22 cellular contexts compared by ENCODE assay signal in genomic region chr1:37006132-37006868, GRCh38. TPM values are rescaled to one million over a fixed set of nuclear protein-coding genes. Genes with fewer than 3 reads are reported as not detected.
DNase-seq lines count a peak whose midpoint lies in the region; ATAC-seq and TF ChIP-seq lines count a peak whose summit lies in the region.
"Had no signal": no experiment of that assay in that cellular context is flagged by ENCODE, and none has a peak within 500 bp of the region (broad histone marks: within the 10 kb centered on the region; RNA-seq: fewer than 3 reads in every experiment).

No MANE protein-coding gene starts in this region.

- H3K4me2 ChIP-seq in BLaER1: peak overlapping the region; percentile 61

- H4K20me1 ChIP-seq in BLaER1: no peaks in the 10 kb centered on the region

- H3K4me3 Mint-ChIP-seq in naive thymus-derived CD4-positive, alpha-beta T cell: no peak overlapping the region
- H3K4me3 Mint-ChIP-seq in activated CD4-positive, alpha-beta memory T cell treated with anti-CD3 and anti-CD28 coated beads for 36 hours: no peak overlapping the region
- H3K4me3 Mint-ChIP-seq: CD4-positive, alpha-beta memory T cell had no signal

- DNase-seq in NCI-H526 (lab: John Stamatoyannopoulos, UW) (peak; percentile 97 to 99), heart right ventricle (peak; percentile 28 to 47), left lobe of liver (ENCODE audit: low spot score) (no peak)
- no peak for DNase-seq in central memory CD4-positive, alpha-beta T cell
- DNase-seq in naive thymus-derived CD4-positive, alpha-beta T cell: no peak
- no peak for DNase-seq in activated CD4-positive, alpha-beta memory T cell treated with anti-CD3 and anti-CD28 coated beads for 36 hours
- DNase-seq: C1 segment of cervical spinal cord; CD4-positive, alpha-beta memory T cell; COR-L47; H7; NCI-H1048; NCI-H1417; NCI-H1694; NCI-H2029 treated with DMSO at 0.1 percent for 48 hours; NCI-H69; SJCRH30 had no signal

- TF ChIP-seq CTCF in heart right ventricle (IDR thresholded peaks at IDR 0.05): no peak

- ATAC-seq in heart right ventricle: peak in 7 of 8 donors; percentile 82 to 97 (median 84)
- ATAC-seq in left lobe of liver: peak; percentile 21
- ATAC-seq in GM21360 (IDR thresholded peaks at IDR 0.05; ENCODE audit: unreplicated experiment): no peak
- no peak for ATAC-seq in naive thymus-derived CD4-positive, alpha-beta T cell
- ATAC-seq: Panc1, SK-N-SH treated with all-trans-retinoic acid at 6 μM for 48 hours had no signal

- H3K4me1 ChIP-seq in BLaER1: peaks cover 39% of the 10 kb centered on the region
- H3K4me1 ChIP-seq in heart right ventricle: peaks cover 0 to 12% (median 4%) of the 10 kb centered on the region in 9 donors
- no peaks in the 10 kb centered on the region for H3K4me1 ChIP-seq in naive thymus-derived CD4-positive, alpha-beta T cell (ENCODE audit: control insufficient read depth in 2 of 2, insufficient read depth in 2 of 2, low read length in 2 of 2)
- H3K4me1 ChIP-seq: SJCRH30 had no signal

- WGBS in heart right ventricle, 2 donors: 42 to 52% methylated on average over 11 of the region's 11 CpGs

- H3K36me3 Mint-ChIP-seq in naive thymus-derived CD4-positive, alpha-beta T cell: no peaks in the 10 kb centered on the region
- H3K36me3 Mint-ChIP-seq in activated CD4-positive, alpha-beta memory T cell treated with anti-CD3 and anti-CD28 coated beads for 36 hours: no peaks in the 10 kb centered on the region
- H3K36me3 Mint-ChIP-seq: CD4-positive, alpha-beta memory T cell had no signal

- POLR2A ChIA-PET in naive thymus-derived CD4-positive, alpha-beta T cell (lab: Charles Lee): no interaction called here
- POLR2A ChIA-PET in activated CD4-positive, alpha-beta memory T cell treated with anti-CD3 and anti-CD28 coated beads for 36 hours (lab: Charles Lee): no interaction called here

- H3K4me3 ChIP-seq in BLaER1 (no peak overlapping the region), heart right ventricle (no peak overlapping the region)
- no peak overlapping the region for H3K4me3 ChIP-seq in naive thymus-derived CD4-positive, alpha-beta T cell (ENCODE audit: low read length)
- H3K4me3 ChIP-seq: SJCRH30 had no signal

- H3K27ac ChIP-seq in BLaER1 (no peak overlapping the region), heart right ventricle (peak overlapping the region in 4 of 10 donors; percentile 39 to 75 (median 68))
- H3K27ac ChIP-seq in naive thymus-derived CD4-positive, alpha-beta T cell (ENCODE audit: low read depth, low read length): no peak overlapping the region
- H3K27ac ChIP-seq: SJCRH30 had no signal

- H3K36me3 ChIP-seq in BLaER1 (no peaks in the 10 kb centered on the region), heart right ventricle (no peaks in the 10 kb centered on the region)
- H3K36me3 ChIP-seq in naive thymus-derived CD4-positive, alpha-beta T cell (ENCODE audit: control insufficient read depth in 2 of 3, insufficient read depth in 3 of 3, low read length in 3 of 3): no peaks in the 10 kb centered on the region
- H3K36me3 ChIP-seq: SJCRH30 had no signal

- H3K27me3 ChIP-seq in BLaER1 (no peaks in the 10 kb centered on the region), heart right ventricle (peaks cover 0 to 5% (median 0%) of the 10 kb centered on the region in 7 donors)
- H3K27me3 ChIP-seq in naive thymus-derived CD4-positive, alpha-beta T cell (ENCODE audit: control insufficient read depth in 2 of 2, insufficient read depth in 2 of 2, low read length in 2 of 2): no peaks in the 10 kb centered on the region

- intact Hi-C loops in heart right ventricle (cut with DNase I): no loop called here
- intact Hi-C loops in naive thymus-derived CD4-positive, alpha-beta T cell (cut with micrococcal nuclease): no loop called here
- intact Hi-C loops in activated CD4-positive, alpha-beta memory T cell treated with anti-CD3 and anti-CD28 coated beads for 36 hours (cut with micrococcal nuclease): no loop called here

- CTCF ChIA-PET in naive thymus-derived CD4-positive, alpha-beta T cell (lab: Charles Lee): no interaction called here
- CTCF ChIA-PET in activated CD4-positive, alpha-beta memory T cell treated with anti-CD3 and anti-CD28 coated beads for 36 hours (lab: Charles Lee): no interaction called here

- H3K27ac Mint-ChIP-seq in naive thymus-derived CD4-positive, alpha-beta T cell: no peak overlapping the region
- no peak overlapping the region for H3K27ac Mint-ChIP-seq in activated CD4-positive, alpha-beta memory T cell treated with anti-CD3 and anti-CD28 coated beads for 36 hours

- H3K4me1 Mint-ChIP-seq in naive thymus-derived CD4-positive, alpha-beta T cell: peaks cover 0 to 4% (median 0%) of the 10 kb centered on the region in 7 donors
- no peaks in the 10 kb centered on the region for H3K4me1 Mint-ChIP-seq in activated CD4-positive, alpha-beta memory T cell treated with anti-CD3 and anti-CD28 coated beads for 36 hours (ENCODE audit: low read depth)
- H3K4me1 Mint-ChIP-seq: CD4-positive, alpha-beta memory T cell had no signal

- peaks cover 0 to 20% (median 6%) of the 10 kb centered on the region in 5 donors for H3K27me3 Mint-ChIP-seq in naive thymus-derived CD4-positive, alpha-beta T cell
- H3K27me3 Mint-ChIP-seq in activated CD4-positive, alpha-beta memory T cell treated with anti-CD3 and anti-CD28 coated beads for 36 hours: peaks cover 6% of the 10 kb centered on the region

- H3K9me3 Mint-ChIP-seq in naive thymus-derived CD4-positive, alpha-beta T cell: peaks cover 0 to under 1% (median 0%) of the 10 kb centered on the region in 11 donors
- no peaks in the 10 kb centered on the region for H3K9me3 Mint-ChIP-seq in activated CD4-positive, alpha-beta memory T cell treated with anti-CD3 and anti-CD28 coated beads for 36 hours
- H3K9me3 Mint-ChIP-seq: CD4-positive, alpha-beta memory T cell had no signal

- H3K9me3 ChIP-seq in BLaER1: no peaks in the 10 kb centered on the region
- no peaks in the 10 kb centered on the region for H3K9me3 ChIP-seq in heart right ventricle
- no peaks in the 10 kb centered on the region for H3K9me3 ChIP-seq in naive thymus-derived CD4-positive, alpha-beta T cell (ENCODE audit: control insufficient read depth in 2 of 3, low read length in 3 of 3)
- H3K9me3 ChIP-seq: SJCRH30 had no signal

- no peak overlapping the region for H3K9ac ChIP-seq in BLaER1

RNA-seq across cellular contexts. Expression of gene GRIK3, which starts 28.0 kb away (rescaled TPM):
- total RNA-seq in heart right ventricle: 1 to 10 TPM in 1 of 10 donors, under 1 TPM in 9; 0.10 to 1.1 (median 0.27) TPM
- polyA plus RNA-seq in heart right ventricle: under 1 TPM; 0.16 to 0.44 TPM
- total RNA-seq in left lobe of liver: 0.03 TPM
- total RNA-seq in naive thymus-derived CD4-positive, alpha-beta T cell: not detected
- polyA plus RNA-seq in naive thymus-derived CD4-positive, alpha-beta T cell: not detected
- not detected for total RNA-seq in activated CD4-positive, alpha-beta memory T cell treated with anti-CD3 and anti-CD28 coated beads for 36 hours
- total RNA-seq: CD4-positive, alpha-beta memory T cell; HT-29; SJCRH30 had no signal
- polyA plus RNA-seq: AG04450; CD4-positive, alpha-beta memory T cell had no signal

Comparison
In these comparisons a context has a peak if more than half of its experiments do, and no peak if none do; other contexts are left out.
1. DNase-seq: peak in NCI-H526 (2 of 2) and heart right ventricle (2 of 2); none in left lobe of liver (single experiment), central memory CD4-positive, alpha-beta T cell (single experiment), naive thymus-derived CD4-positive, alpha-beta T cell (0 of 9) and activated CD4-positive, alpha-beta memory T cell treated with anti-CD3 and anti-CD28 coated beads for 36 hours (single experiment).
2. ATAC-seq: peak in heart right ventricle (7 of 8) and left lobe of liver (single experiment); none in GM21360 (single experiment) and naive thymus-derived CD4-positive, alpha-beta T cell (single experiment).